8 cellular contexts compared by ENCODE assay signal in genomic region chr15:70504305-70504951, GRCh38.
DNase-seq lines count a peak whose midpoint lies in the region; ATAC-seq, FAIRE-seq and TF ChIP-seq lines count a peak whose summit lies in the region.

No MANE protein-coding gene starts in this region.

- no peak for TF ChIP-seq EP300 in A549 (IDR thresholded peaks at IDR 0.05)

- peaks cover 28% of the 10 kb centered on the region for H3K27me3 Mint-ChIP-seq in dendritic cell treated with granulocyte-macrophage colony-stimulating factor and Interleukin-4, amounts not matched to agents 40 ng/mL and 50 ng/mL, for 4 days

- H4K20me1 ChIP-seq in OCI-LY3 (ENCODE audit: insufficient read depth, low read length): no peaks in the 10 kb centered on the region

- DNase-seq in A549 (ENCODE audit: low read depth in 1 of 2, low spot score in 1 of 2): peak in 1 of 2 experiments; percentile 73
- peak; percentile 73 for DNase-seq in GM13976 (ENCODE audit: low spot score)
- DNase-seq in omental fat pad (ENCODE audit: low spot score): peak; percentile 45
- no peak for DNase-seq in ureter (ENCODE audit: low spot score)
- DNase-seq in G401 (ENCODE audit: low spot score): no peak

- peaks cover 62% of the 10 kb centered on the region for H3K4me1 ChIP-seq in A549
- peaks cover 91% of the 10 kb centered on the region for H3K4me1 ChIP-seq in OCI-LY3 (ENCODE audit: low read length)

- CTCF ChIA-PET in A549 (lab: Yijun Ruan, JAX): interaction anchor here (0.6 to 20.4 kb wide), 21 partner anchors 7 to 1481 kb away, joined by 3 to 228 read pairs (median 5); partner anchors contain the start of gene TLE3

- POLR2A ChIA-PET in A549 (lab: Yijun Ruan, JAX): interaction anchor here (0.8 to 2.2 kb wide), 5 partner anchors 9 to 1042 kb away, joined by 3 to 18 read pairs (median 5); no protein-coding TSS in a partner anchor

- no peak overlapping the region for H3K4me3 ChIP-seq in A549
- peak overlapping the region; percentile 44 for H3K4me3 ChIP-seq in OCI-LY3 (ENCODE audit: low read length)

- in situ Hi-C loops in GM13976 (cut with MboI; ENCODE audit: low sequenced_read_pairs, unreplicated experiment) (no loop called here), G401 (cut with HindIII; ENCODE audit: low sequenced_read_pairs) (no loop called here)

- peaks cover 91% of the 10 kb centered on the region for H3K4me1 Mint-ChIP-seq in dendritic cell treated with granulocyte-macrophage colony-stimulating factor and Interleukin-4, amounts not matched to agents 40 ng/mL and 50 ng/mL, for 4 days (ENCODE audit: low read depth)

- TF ChIP-seq CTCF in A549 (IDR thresholded peaks at IDR 0.05): no peak
- TF ChIP-seq CTCF in GM13976 (IDR thresholded peaks at IDR 0.05; ENCODE audit: borderline replicate concordance, control extremely low read depth, extremely low read depth, insufficient read depth, missing control alignments): no peak
- TF ChIP-seq CTCF in OCI-LY3 (IDR thresholded peaks at IDR 0.05; ENCODE audit: low read depth, low read length): no peak
- TF ChIP-seq CTCF in omental fat pad (IDR thresholded peaks at IDR 0.05): no peak

- H3K27me3 ChIP-seq in OCI-LY3 (ENCODE audit: low read depth, low read length): no peaks in the 10 kb centered on the region

- intact Hi-C loops in dendritic cell treated with granulocyte-macrophage colony-stimulating factor and Interleukin-4, amounts not matched to agents 40 ng/mL and 50 ng/mL, for 4 days (cut with micrococcal nuclease): no loop called here

- H3K9me3 Mint-ChIP-seq in dendritic cell treated with granulocyte-macrophage colony-stimulating factor and Interleukin-4, amounts not matched to agents 40 ng/mL and 50 ng/mL, for 4 days: no peaks in the 10 kb centered on the region

- no peaks in the 10 kb centered on the region for H3K79me2 ChIP-seq in OCI-LY3 (ENCODE audit: low read length)

- WGBS in A549 (ENCODE audit: missing lambda C conversion rate): 19% methylated on average over 5 of the region's 9 CpGs

- no peak for FAIRE-seq in A549 (lab: Jason Lieb, UNC)

- no peak for ATAC-seq in A549
- peak; percentile 59 for ATAC-seq in HG02759 (IDR thresholded peaks at IDR 0.05; ENCODE audit: unreplicated experiment)
- ATAC-seq in omental fat pad (ENCODE audit: low FRiP score): no peak

- H3K36me3 Mint-ChIP-seq in dendritic cell treated with granulocyte-macrophage colony-stimulating factor and Interleukin-4, amounts not matched to agents 40 ng/mL and 50 ng/mL, for 4 days (ENCODE audit: low read depth): no peaks in the 10 kb centered on the region

- peak overlapping the region; percentile 95 for H3K27ac Mint-ChIP-seq in dendritic cell treated with granulocyte-macrophage colony-stimulating factor and Interleukin-4, amounts not matched to agents 40 ng/mL and 50 ng/mL, for 4 days

- peaks cover 3% of the 10 kb centered on the region for H3K36me3 ChIP-seq in OCI-LY3 (replicated peaks; ENCODE audit: low read depth, low read length)

- H3K9me3 ChIP-seq in A549: peaks cover 8% of the 10 kb centered on the region
- no peaks in the 10 kb centered on the region for H3K9me3 ChIP-seq in OCI-LY3 (ENCODE audit: insufficient read depth, low read length)

- H3K4me3 Mint-ChIP-seq in dendritic cell treated with granulocyte-macrophage colony-stimulating factor and Interleukin-4, amounts not matched to agents 40 ng/mL and 50 ng/mL, for 4 days: peak overlapping the region; percentile 50

- no peak for TF ChIP-seq POLR2A in A549 (IDR thresholded peaks at IDR 0.05; ENCODE audit: low read length)

- peak overlapping the region; percentile 78 for H3K9ac ChIP-seq in OCI-LY3 (ENCODE audit: low read length)

- TF ChIP-seq RAD21 in A549 (conservative IDR thresholded peaks at IDR 0.05 in 1 of 2, IDR thresholded peaks at IDR 0.05 in 1 of 2): no peak

- peak overlapping the region; percentile 95 for H3K4me2 ChIP-seq in A549
- peak overlapping the region; percentile 74 for H3K4me2 ChIP-seq in OCI-LY3 (ENCODE audit: low read length)

- H2AFZ ChIP-seq in OCI-LY3 (ENCODE audit: low read depth, low read length): no peak overlapping the region

- H3K27ac ChIP-seq in A549 (peak overlapping the region; percentile 93 to 96), OCI-LY3 (ENCODE audit: low read length) (peak overlapping the region; percentile 95)

TF ChIP-seq in A549, 52 proteins besides CTCF, POLR2A, EP300 and RAD21:
- TF ChIP-seq, protein P1, sequence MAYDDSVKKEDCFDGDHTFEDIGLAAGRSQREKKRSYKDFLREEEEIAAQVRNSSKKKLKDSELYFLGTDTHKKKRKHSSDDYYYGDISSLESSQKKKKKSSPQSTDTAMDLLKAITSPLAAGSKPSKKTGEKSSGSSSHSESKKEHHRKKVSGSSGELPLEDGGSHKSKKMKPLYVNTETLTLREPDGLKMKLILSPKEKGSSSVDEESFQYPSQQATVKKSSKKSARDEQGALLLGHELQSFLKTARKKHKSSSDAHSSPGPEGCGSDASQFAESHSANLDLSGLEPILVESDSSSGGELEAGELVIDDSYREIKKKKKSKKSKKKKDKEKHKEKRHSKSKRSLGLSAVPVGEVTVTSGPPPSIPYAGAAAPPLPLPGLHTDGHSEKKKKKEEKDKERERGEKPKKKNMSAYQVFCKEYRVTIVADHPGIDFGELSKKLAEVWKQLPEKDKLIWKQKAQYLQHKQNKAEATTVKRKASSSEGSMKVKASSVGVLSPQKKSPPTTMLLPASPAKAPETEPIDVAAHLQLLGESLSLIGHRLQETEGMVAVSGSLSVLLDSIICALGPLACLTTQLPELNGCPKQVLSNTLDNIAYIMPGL (CRISPR knock-in tag; IDR thresholded peaks at IDR 0.05; ENCODE audit: borderline replicate concordance): no peak
- TF ChIP-seq, protein P2, sequence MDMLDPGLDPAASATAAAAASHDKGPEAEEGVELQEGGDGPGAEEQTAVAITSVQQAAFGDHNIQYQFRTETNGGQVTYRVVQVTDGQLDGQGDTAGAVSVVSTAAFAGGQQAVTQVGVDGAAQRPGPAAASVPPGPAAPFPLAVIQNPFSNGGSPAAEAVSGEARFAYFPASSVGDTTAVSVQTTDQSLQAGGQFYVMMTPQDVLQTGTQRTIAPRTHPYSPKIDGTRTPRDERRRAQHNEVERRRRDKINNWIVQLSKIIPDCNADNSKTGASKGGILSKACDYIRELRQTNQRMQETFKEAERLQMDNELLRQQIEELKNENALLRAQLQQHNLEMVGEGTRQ (IDR thresholded peaks at IDR 0.05): peak; percentile 56; the same call in 1 of the 2 replicates
- TF ChIP-seq BCL3 (IDR thresholded peaks at IDR 0.05) (no peak), KDM1A (IDR thresholded peaks at IDR 0.05; ENCODE audit: low read depth) (no peak), FOSL2 (IDR thresholded peaks at IDR 0.05) (no peak), FOSL2 (CRISPR knock-in tag; IDR thresholded peaks at IDR 0.05) (peak; percentile 2; the same call in 1 of the 2 replicates), HEYL (CRISPR knock-in tag; IDR thresholded peaks at IDR 0.05) (peak; percentile 28; the same call in 1 of the 2 replicates)
- TF ChIP-seq, protein P3, sequence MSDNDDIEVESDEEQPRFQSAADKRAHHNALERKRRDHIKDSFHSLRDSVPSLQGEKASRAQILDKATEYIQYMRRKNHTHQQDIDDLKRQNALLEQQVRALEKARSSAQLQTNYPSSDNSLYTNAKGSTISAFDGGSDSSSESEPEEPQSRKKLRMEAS (IDR thresholded peaks at IDR 0.05): peak; percentile 32; the same call in 1 of the 2 replicates

Comparison
In these comparisons a context has a peak if more than half of its experiments do, and no peak if none do; other contexts are left out.
1. DNase-seq: peak in GM13976 (single experiment) and omental fat pad (single experiment); none in ureter (single experiment) and G401 (single experiment).